8 cellular contexts compared by ENCODE assay signal in genomic region chr12:55931780-55932545, GRCh38. TPM values are rescaled to one million over a fixed set of nuclear protein-coding genes. Genes with fewer than 3 reads are reported as not detected.
DNase-seq lines count a peak whose midpoint lies in the region; ATAC-seq and TF ChIP-seq lines count a peak whose summit lies in the region.

No MANE protein-coding gene starts in this region.

- intact Hi-C loops in activated naive CD4-positive, alpha-beta T cell treated with anti-CD3 and anti-CD28 coated beads for 36 hours (cut with micrococcal nuclease): loop anchor here (2.0 kb wide), 1 partner anchor 227 kb away; the partner anchor contains the start of gene MYL6

- H3F3A ChIP-seq in neural cell (ENCODE audit: insufficient read depth, low read length, poor library complexity, severe bottlenecking): no peaks in the 10 kb centered on the region

- no peaks in the 10 kb centered on the region for H3K9me3 ChIP-seq in MG63
- no peaks in the 10 kb centered on the region for H3K9me3 ChIP-seq in neural cell (ENCODE audit: low read length)

- no peak overlapping the region for H3K27ac ChIP-seq in neural cell (ENCODE audit: low read length)

- CTCF ChIA-PET in activated naive CD4-positive, alpha-beta T cell treated with anti-CD3 and anti-CD28 coated beads for 36 hours (lab: Charles Lee): interaction anchor here (0.8 to 5.3 kb wide), 4 partner anchors 8 to 193 kb away, joined by 3 to 43 read pairs (median 4); no protein-coding TSS in a partner anchor

- no peaks in the 10 kb centered on the region for H3K36me3 ChIP-seq in MG63
- no peaks in the 10 kb centered on the region for H3K36me3 ChIP-seq in neural cell (ENCODE audit: insufficient read depth, low read length)

- H3K36me3 Mint-ChIP-seq in activated naive CD4-positive, alpha-beta T cell treated with anti-CD3 and anti-CD28 coated beads for 36 hours (ENCODE audit: low read depth): peaks cover 63% of the 10 kb centered on the region

- H3K27ac Mint-ChIP-seq in activated naive CD4-positive, alpha-beta T cell treated with anti-CD3 and anti-CD28 coated beads for 36 hours: peak overlapping the region; percentile 100

- DNase-seq in ELR (ENCODE audit: low read depth) (peak; percentile 57), MG63 (peak; percentile 30), germinal center (ENCODE audit: low spot score) (peak; percentile 50), epidermal melanocyte (ENCODE audit: insufficient read length, low spot score) (no peak)
- peak; percentile 43 for DNase-seq in activated naive CD4-positive, alpha-beta T cell treated with anti-CD3 and anti-CD28 coated beads for 36 hours

- peak overlapping the region; percentile 47 for H3K4me3 ChIP-seq in MG63
- H3K4me3 ChIP-seq in neural cell (ENCODE audit: low read length): peak overlapping the region; percentile 67

- no peaks in the 10 kb centered on the region for H3K9me3 Mint-ChIP-seq in activated naive CD4-positive, alpha-beta T cell treated with anti-CD3 and anti-CD28 coated beads for 36 hours

- peak overlapping the region; percentile 53 for H3K4me2 ChIP-seq in neural cell (ENCODE audit: low read length)

- H3K27me3 ChIP-seq in MG63 (no peaks in the 10 kb centered on the region), neural cell (ENCODE audit: insufficient read depth, low read depth, low read length) (peaks cover 40% of the 10 kb centered on the region)

- no peaks in the 10 kb centered on the region for H3K27me3 Mint-ChIP-seq in activated naive CD4-positive, alpha-beta T cell treated with anti-CD3 and anti-CD28 coated beads for 36 hours (ENCODE audit: low read depth)

- no peak for TF ChIP-seq RAD21 in neural cell (conservative IDR thresholded peaks at IDR 0.05)

- peak overlapping the region; percentile 55 for H3K9ac ChIP-seq in neural cell (ENCODE audit: low read length)

- TF ChIP-seq CTCF in neural cell (IDR thresholded peaks at IDR 0.05; ENCODE audit: poor library complexity, severe bottlenecking): no peak

- no peaks in the 10 kb centered on the region for H4K20me1 ChIP-seq in neural cell (ENCODE audit: insufficient read depth)

- no peaks in the 10 kb centered on the region for H3K9me2 ChIP-seq in neural cell (ENCODE audit: insufficient read depth, low read length)

- ATAC-seq in HG03159 (IDR thresholded peaks at IDR 0.05; ENCODE audit: unreplicated experiment) (no peak), HG03439 (IDR thresholded peaks at IDR 0.05; ENCODE audit: unreplicated experiment) (no peak)

- H3K4me1 Mint-ChIP-seq in activated naive CD4-positive, alpha-beta T cell treated with anti-CD3 and anti-CD28 coated beads for 36 hours (ENCODE audit: low read depth): peaks cover 56% of the 10 kb centered on the region

- peaks cover 6% of the 10 kb centered on the region for H3K79me2 ChIP-seq in neural cell (replicated peaks; ENCODE audit: insufficient read depth, low read length)

- H3K4me3 Mint-ChIP-seq in activated naive CD4-positive, alpha-beta T cell treated with anti-CD3 and anti-CD28 coated beads for 36 hours: peak overlapping the region; percentile 99

- H2AFZ ChIP-seq in neural cell (ENCODE audit: low read depth, low read length): peak overlapping the region; percentile 2

- TF ChIP-seq EP300 in neural cell (conservative IDR thresholded peaks at IDR 0.05; ENCODE audit: poor library complexity, severe bottlenecking): no peak

TF ChIP-seq in neural cell, 6 proteins besides CTCF, POLR2A, EP300 and RAD21:
- TF ChIP-seq TAF1 (IDR thresholded peaks at IDR 0.05; ENCODE audit: low read depth) (no peak), SMC3 (conservative IDR thresholded peaks at IDR 0.05; ENCODE audit: poor library complexity) (no peak), MXI1 (conservative IDR thresholded peaks at IDR 0.05; ENCODE audit: poor library complexity, severe bottlenecking) (no peak), REST (IDR thresholded peaks at IDR 0.05; ENCODE audit: borderline replicate concordance) (no peak), EZH2 (IDR thresholded peaks at IDR 0.05; ENCODE audit: borderline replicate concordance, insufficient read depth, low read length, poor library complexity, severe bottlenecking) (no peak), POLR2AphosphoS5 (IDR thresholded peaks at IDR 0.05) (no peak)
TF ChIP-seq in neural cell: peak in this region for 0.

RNA-seq across cellular contexts. Expression of gene DGKA, which starts 1.0 kb away (rescaled TPM):
- total RNA-seq in MG63 (2014; rRNA removed; shearing (Covaris generic); ENCODE audit: low replicate concordance): 2.6 and 2.9 TPM in 2 replicates
- total RNA-seq in activated naive CD4-positive, alpha-beta T cell treated with anti-CD3 and anti-CD28 coated beads for 36 hours: 100 to 1,000 TPM; 285 to 331 TPM
- polyA plus RNA-seq in neural cell: 1.1 and 1.2 TPM in 2 replicates
- polyA minus RNA-seq in neural cell: 2.8 and 2.9 TPM in 2 replicates

RNA-seq across cellular contexts. Expression of gene PYM1, which starts 4.3 kb away (rescaled TPM):
- total RNA-seq in MG63 (2014; rRNA removed; shearing (Covaris generic); ENCODE audit: low replicate concordance): 34.6 and 42.6 TPM in 2 replicates
- 10 to 100 TPM; 18.8 to 19.3 TPM for total RNA-seq in activated naive CD4-positive, alpha-beta T cell treated with anti-CD3 and anti-CD28 coated beads for 36 hours
- polyA plus RNA-seq in neural cell: 45.7 and 49.3 TPM in 2 replicates
- polyA minus RNA-seq in neural cell: 25.6 and 31.9 TPM in 2 replicates

RNA-seq across cellular contexts. Expression of gene PMEL, which starts 33.9 kb away (rescaled TPM):
- 2.0 TPM in 1 of 2 replicates, not detected in the other for total RNA-seq in MG63 (2014; rRNA removed; shearing (Covaris generic); ENCODE audit: low replicate concordance)
- 1 to 10 TPM; 1.2 to 1.5 TPM for total RNA-seq in activated naive CD4-positive, alpha-beta T cell treated with anti-CD3 and anti-CD28 coated beads for 36 hours
- not detected in 2 replicates for polyA plus RNA-seq in neural cell
- not detected in 2 replicates for polyA minus RNA-seq in neural cell

RNA-seq across cellular contexts. Expression of gene CDK2, which starts 34.7 kb away (rescaled TPM):
- 40.9 and 41.8 TPM in 2 replicates for total RNA-seq in MG63 (2014; rRNA removed; shearing (Covaris generic); ENCODE audit: low replicate concordance)
- 100 to 1,000 TPM; 121 to 126 TPM for total RNA-seq in activated naive CD4-positive, alpha-beta T cell treated with anti-CD3 and anti-CD28 coated beads for 36 hours
- polyA plus RNA-seq in neural cell: 2.3 and 2.6 TPM in 2 replicates
- 1.7 TPM in 1 of 2 replicates, not detected in the other for polyA minus RNA-seq in neural cell

RNA-seq across cellular contexts. Expression of gene RAB5B, which starts 41.9 kb away (rescaled TPM):
- total RNA-seq in MG63 (2014; rRNA removed; shearing (Covaris generic); ENCODE audit: low replicate concordance): 16.5 and 18.6 TPM in 2 replicates
- total RNA-seq in activated naive CD4-positive, alpha-beta T cell treated with anti-CD3 and anti-CD28 coated beads for 36 hours: 10 to 100 TPM; 33.2 to 35.7 TPM
- 39.6 and 43.9 TPM in 2 replicates for polyA plus RNA-seq in neural cell
- polyA minus RNA-seq in neural cell: 53.1 and 62.6 TPM in 2 replicates

Comparison
In these comparisons a context has a peak if more than half of its experiments do, and no peak if none do; other contexts are left out.
1. RNA of gene DGKA, which starts 1.0 kb away (total RNA-seq): 285 to 331 TPM in activated naive CD4-positive, alpha-beta T cell treated with anti-CD3 and anti-CD28 coated beads for 36 hours; 2.6 to 2.9 TPM in MG63; every median in the first group is over 10 times any median in the second.